ENCODE assay signal across 2 cellular contexts in the genomic region with DNA sequence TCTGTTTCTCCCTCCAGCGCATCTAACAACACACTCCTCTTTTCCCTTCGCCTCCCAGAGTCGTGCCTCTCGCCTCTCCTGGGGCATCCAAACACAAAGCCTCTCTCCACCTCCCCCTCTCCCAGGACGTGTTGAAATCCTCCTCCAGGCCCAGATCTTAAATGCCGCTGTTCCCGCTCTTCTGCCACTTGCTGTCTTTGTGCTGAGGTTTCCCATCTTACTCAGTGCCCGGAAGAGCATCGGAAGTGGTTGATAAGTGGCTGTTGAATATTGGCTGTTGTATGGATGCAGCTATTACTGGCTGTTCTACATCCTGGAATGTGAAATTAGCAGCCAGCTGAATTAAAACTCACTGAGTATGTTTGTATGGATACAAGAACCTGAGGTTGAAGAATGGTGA.
TF ChIP-seq lines count a peak whose summit lies in the region.

No MANE protein-coding gene starts in this region.

TF ChIP-seq in A549, 52 proteins besides CTCF, POLR2A, EP300 and RAD21 (continued from another document):
- no peak for TF ChIP-seq RNF2 (IDR thresholded peaks at IDR 0.05; ENCODE audit: borderline replicate concordance, low read depth)

TF ChIP-seq in GM23338, 12 proteins besides CTCF, POLR2A, EP300 and RAD21 (continued from another document):
- TF ChIP-seq, protein P1, sequence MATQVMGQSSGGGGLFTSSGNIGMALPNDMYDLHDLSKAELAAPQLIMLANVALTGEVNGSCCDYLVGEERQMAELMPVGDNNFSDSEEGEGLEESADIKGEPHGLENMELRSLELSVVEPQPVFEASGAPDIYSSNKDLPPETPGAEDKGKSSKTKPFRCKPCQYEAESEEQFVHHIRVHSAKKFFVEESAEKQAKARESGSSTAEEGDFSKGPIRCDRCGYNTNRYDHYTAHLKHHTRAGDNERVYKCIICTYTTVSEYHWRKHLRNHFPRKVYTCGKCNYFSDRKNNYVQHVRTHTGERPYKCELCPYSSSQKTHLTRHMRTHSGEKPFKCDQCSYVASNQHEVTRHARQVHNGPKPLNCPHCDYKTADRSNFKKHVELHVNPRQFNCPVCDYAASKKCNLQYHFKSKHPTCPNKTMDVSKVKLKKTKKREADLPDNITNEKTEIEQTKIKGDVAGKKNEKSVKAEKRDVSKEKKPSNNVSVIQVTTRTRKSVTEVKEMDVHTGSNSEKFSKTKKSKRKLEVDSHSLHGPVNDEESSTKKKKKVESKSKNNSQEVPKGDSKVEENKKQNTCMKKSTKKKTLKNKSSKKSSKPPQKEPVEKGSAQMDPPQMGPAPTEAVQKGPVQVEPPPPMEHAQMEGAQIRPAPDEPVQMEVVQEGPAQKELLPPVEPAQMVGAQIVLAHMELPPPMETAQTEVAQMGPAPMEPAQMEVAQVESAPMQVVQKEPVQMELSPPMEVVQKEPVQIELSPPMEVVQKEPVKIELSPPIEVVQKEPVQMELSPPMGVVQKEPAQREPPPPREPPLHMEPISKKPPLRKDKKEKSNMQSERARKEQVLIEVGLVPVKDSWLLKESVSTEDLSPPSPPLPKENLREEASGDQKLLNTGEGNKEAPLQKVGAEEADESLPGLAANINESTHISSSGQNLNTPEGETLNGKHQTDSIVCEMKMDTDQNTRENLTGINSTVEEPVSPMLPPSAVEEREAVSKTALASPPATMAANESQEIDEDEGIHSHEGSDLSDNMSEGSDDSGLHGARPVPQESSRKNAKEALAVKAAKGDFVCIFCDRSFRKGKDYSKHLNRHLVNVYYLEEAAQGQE (IDR thresholded peaks at IDR 0.05; ENCODE audit: unreplicated experiment) = no peak
- no peak for TF ChIP-seq ZNF331 (CRISPR knock-in tag; IDR thresholded peaks at IDR 0.05; ENCODE audit: low read depth)
- TF ChIP-seq, protein P2, sequence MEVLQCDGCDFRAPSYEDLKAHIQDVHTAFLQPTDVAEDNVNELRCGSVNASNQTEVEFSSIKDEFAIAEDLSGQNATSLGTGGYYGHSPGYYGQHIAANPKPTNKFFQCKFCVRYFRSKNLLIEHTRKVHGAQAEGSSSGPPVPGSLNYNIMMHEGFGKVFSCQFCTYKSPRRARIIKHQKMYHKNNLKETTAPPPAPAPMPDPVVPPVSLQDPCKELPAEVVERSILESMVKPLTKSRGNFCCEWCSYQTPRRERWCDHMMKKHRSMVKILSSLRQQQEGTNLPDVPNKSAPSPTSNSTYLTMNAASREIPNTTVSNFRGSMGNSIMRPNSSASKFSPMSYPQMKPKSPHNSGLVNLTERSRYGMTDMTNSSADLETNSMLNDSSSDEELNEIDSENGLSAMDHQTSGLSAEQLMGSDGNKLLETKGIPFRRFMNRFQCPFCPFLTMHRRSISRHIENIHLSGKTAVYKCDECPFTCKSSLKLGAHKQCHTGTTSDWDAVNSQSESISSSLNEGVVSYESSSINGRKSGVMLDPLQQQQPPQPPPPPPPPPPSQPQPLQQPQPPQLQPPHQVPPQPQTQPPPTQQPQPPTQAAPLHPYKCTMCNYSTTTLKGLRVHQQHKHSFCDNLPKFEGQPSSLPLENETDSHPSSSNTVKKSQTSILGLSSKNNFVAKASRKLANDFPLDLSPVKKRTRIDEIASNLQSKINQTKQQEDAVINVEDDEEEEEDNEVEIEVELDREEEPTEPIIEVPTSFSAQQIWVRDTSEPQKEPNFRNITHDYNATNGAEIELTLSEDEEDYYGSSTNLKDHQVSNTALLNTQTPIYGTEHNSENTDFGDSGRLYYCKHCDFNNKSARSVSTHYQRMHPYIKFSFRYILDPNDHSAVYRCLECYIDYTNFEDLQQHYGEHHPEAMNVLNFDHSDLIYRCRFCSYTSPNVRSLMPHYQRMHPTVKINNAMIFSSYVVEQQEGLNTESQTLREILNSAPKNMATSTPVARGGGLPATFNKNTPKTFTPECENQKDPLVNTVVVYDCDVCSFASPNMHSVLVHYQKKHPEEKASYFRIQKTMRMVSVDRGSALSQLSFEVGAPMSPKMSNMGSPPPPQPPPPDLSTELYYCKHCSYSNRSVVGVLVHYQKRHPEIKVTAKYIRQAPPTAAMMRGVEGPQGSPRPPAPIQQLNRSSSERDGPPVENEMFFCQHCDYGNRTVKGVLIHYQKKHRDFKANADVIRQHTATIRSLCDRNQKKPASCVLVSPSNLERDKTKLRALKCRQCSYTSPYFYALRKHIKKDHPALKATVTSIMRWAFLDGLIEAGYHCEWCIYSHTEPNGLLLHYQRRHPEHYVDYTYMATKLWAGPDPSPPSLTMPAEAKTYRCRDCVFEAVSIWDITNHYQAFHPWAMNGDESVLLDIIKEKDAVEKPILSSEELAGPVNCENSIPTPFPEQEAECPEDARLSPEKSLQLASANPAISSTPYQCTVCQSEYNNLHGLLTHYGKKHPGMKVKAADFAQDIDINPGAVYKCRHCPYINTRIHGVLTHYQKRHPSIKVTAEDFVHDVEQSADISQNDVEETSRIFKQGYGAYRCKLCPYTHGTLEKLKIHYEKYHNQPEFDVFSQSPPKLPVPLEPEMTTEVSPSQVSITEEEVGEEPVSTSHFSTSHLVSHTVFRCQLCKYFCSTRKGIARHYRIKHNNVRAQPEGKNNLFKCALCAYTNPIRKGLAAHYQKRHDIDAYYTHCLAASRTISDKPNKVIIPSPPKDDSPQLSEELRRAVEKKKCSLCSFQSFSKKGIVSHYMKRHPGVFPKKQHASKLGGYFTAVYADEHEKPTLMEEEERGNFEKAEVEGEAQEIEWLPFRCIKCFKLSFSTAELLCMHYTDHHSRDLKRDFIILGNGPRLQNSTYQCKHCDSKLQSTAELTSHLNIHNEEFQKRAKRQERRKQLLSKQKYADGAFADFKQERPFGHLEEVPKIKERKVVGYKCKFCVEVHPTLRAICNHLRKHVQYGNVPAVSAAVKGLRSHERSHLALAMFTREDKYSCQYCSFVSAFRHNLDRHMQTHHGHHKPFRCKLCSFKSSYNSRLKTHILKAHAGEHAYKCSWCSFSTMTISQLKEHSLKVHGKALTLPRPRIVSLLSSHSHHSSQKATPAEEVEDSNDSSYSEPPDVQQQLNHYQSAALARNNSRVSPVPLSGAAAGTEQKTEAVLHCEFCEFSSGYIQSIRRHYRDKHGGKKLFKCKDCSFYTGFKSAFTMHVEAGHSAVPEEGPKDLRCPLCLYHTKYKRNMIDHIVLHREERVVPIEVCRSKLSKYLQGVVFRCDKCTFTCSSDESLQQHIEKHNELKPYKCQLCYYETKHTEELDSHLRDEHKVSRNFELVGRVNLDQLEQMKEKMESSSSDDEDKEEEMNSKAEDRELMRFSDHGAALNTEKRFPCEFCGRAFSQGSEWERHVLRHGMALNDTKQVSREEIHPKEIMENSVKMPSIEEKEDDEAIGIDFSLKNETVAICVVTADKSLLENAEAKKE (CRISPR knock-in tag; IDR thresholded peaks at IDR 0.05) = no peak
- TF ChIP-seq JUNB (IDR thresholded peaks at IDR 0.05; ENCODE audit: unreplicated experiment) = no peak
- no peak for TF ChIP-seq ZNF114 (CRISPR knock-in tag; IDR thresholded peaks at IDR 0.05)
- TF ChIP-seq EZH2 (IDR thresholded peaks at IDR 0.05; ENCODE audit: low read depth, unreplicated experiment) = no peak
- no peak for TF ChIP-seq NANOG (IDR thresholded peaks at IDR 0.05; ENCODE audit: borderline replicate concordance)
- no peak for TF ChIP-seq STAT1 (IDR thresholded peaks at IDR 0.05; ENCODE audit: unreplicated experiment)
